ENCODE assay signal across 13 cellular contexts in genomic region chr6:124040655-124041054, GRCh38.
DNase-seq lines count a peak whose midpoint lies in the region; ATAC-seq and TF ChIP-seq lines count a peak whose summit lies in the region.
"Had no signal": no experiment of that assay in that cellular context is flagged by ENCODE, and none has a peak within 500 bp of the region (broad histone marks: within the 10 kb centered on the region; RNA-seq: fewer than 3 reads in every experiment).

No MANE protein-coding gene starts in this region.

- H3K4me2 ChIP-seq in PC-9 = peak overlapping the region; percentile 4; the same call in 1 of the 2 replicates
- H3K4me2 ChIP-seq: smooth muscle cell had no signal

- DNase-seq in PC-9 (no peak), right atrium auricular region (ENCODE audit: low spot score) (no peak), NCI-H2227 (lab: John Stamatoyannopoulos, UW; ENCODE audit: unreplicated experiment) (no peak)
- DNase-seq in stimulated activated CD4-positive, alpha-beta T cell treated with anti-CD3 and anti-CD28 coated beads, Interleukin-4, amount 100 ng/mL, for 24 hours = no peak
- DNase-seq: erythroblast, natural killer cell, NCI-H2081 treated with DMSO at 0.1 percent for 48 hours had no signal

- no peaks in the 10 kb centered on the region for H3K36me3 Mint-ChIP-seq in activated T-helper 17 cell treated with anti-CD3 and anti-CD28 coated beads, Interleukin-2, amount 50 U/mL, for 72 hours (ENCODE audit: low read depth)
- H3K36me3 Mint-ChIP-seq: natural killer cell; stimulated activated memory B cell treated with anti-CD40 and anti-IgM and Interleukin-4, amounts not matched to agents 10 μg/mL and 1 μg/mL and 100 μg/mL, for 72 hours had no signal

- ATAC-seq in GM18868 (IDR thresholded peaks at IDR 0.05; ENCODE audit: unreplicated experiment) = peak; percentile 75
- ATAC-seq in GM21717 (IDR thresholded peaks at IDR 0.05; ENCODE audit: unreplicated experiment) = peak; percentile 97
- peak; percentile 92 for ATAC-seq in HG03159 (IDR thresholded peaks at IDR 0.05; ENCODE audit: unreplicated experiment)
- no peak for ATAC-seq in activated T-helper 17 cell treated with anti-CD3 and anti-CD28 coated beads, Interleukin-2, amount 50 U/mL, for 72 hours (replicated peaks)
- ATAC-seq: stimulated activated memory B cell treated with anti-CD40 and anti-IgM and Interleukin-4, amounts not matched to agents 10 μg/mL and 1 μg/mL and 100 μg/mL, for 72 hours had no signal

- CTCF ChIA-PET in PC-9 (lab: Charles Lee) = no interaction called here

- POLR2A ChIA-PET in PC-9 (lab: Charles Lee; ENCODE audit: unreplicated experiment) = no interaction called here

- H3K4me1 Mint-ChIP-seq in activated T-helper 17 cell treated with anti-CD3 and anti-CD28 coated beads, Interleukin-2, amount 50 U/mL, for 72 hours = no peaks in the 10 kb centered on the region
- H3K4me1 Mint-ChIP-seq: natural killer cell; stimulated activated memory B cell treated with anti-CD40 and anti-IgM and Interleukin-4, amounts not matched to agents 10 μg/mL and 1 μg/mL and 100 μg/mL, for 72 hours had no signal

- BruUV-seq in PC-9 (replicated peaks; lab: Mats Ljungman, UMichigan) = no TSS peak

- no peak for TF ChIP-seq CTCF in PC-9 (conservative IDR thresholded peaks at IDR 0.05)
- TF ChIP-seq CTCF in right atrium auricular region (IDR thresholded peaks at IDR 0.05) = no peak

- H3K4me1 ChIP-seq in PC-9 (replicated peaks; ENCODE audit: insufficient read depth) = peaks cover 14% of the 10 kb centered on the region
- H3K4me1 ChIP-seq in right atrium auricular region = no peaks in the 10 kb centered on the region

- no peak overlapping the region for H3K4me3 Mint-ChIP-seq in activated T-helper 17 cell treated with anti-CD3 and anti-CD28 coated beads, Interleukin-2, amount 50 U/mL, for 72 hours
- H3K4me3 Mint-ChIP-seq: natural killer cell; stimulated activated memory B cell treated with anti-CD40 and anti-IgM and Interleukin-4, amounts not matched to agents 10 μg/mL and 1 μg/mL and 100 μg/mL, for 72 hours had no signal

- H3K9me3 ChIP-seq in PC-9 (ENCODE audit: insufficient read depth, low read depth) (no peaks in the 10 kb centered on the region; the same call in 1 of the 2 replicates), right atrium auricular region (no peaks in the 10 kb centered on the region)

- no peaks in the 10 kb centered on the region for H3K79me2 ChIP-seq in PC-9 (ENCODE audit: low read depth)

- H4K20me1 ChIP-seq in PC-9 (ENCODE audit: insufficient read depth) = no peaks in the 10 kb centered on the region

- H3K9me2 ChIP-seq in PC-9 (ENCODE audit: insufficient read depth) = no peaks in the 10 kb centered on the region

- intact Hi-C loops in PC-9 (cut with micrococcal nuclease; ENCODE audit: unreplicated experiment) = no loop called here

- H3K27me3 Mint-ChIP-seq in activated T-helper 17 cell treated with anti-CD3 and anti-CD28 coated beads, Interleukin-2, amount 50 U/mL, for 72 hours = no peaks in the 10 kb centered on the region
- H3K27me3 Mint-ChIP-seq: stimulated activated memory B cell treated with anti-CD40 and anti-IgM and Interleukin-4, amounts not matched to agents 10 μg/mL and 1 μg/mL and 100 μg/mL, for 72 hours had no signal

- H3K9me3 Mint-ChIP-seq in activated T-helper 17 cell treated with anti-CD3 and anti-CD28 coated beads, Interleukin-2, amount 50 U/mL, for 72 hours = peaks cover 6% of the 10 kb centered on the region

- no peaks in the 10 kb centered on the region for H3F3A ChIP-seq in PC-9 (ENCODE audit: insufficient read depth, low read depth)

- no peak overlapping the region for H3K27ac Mint-ChIP-seq in activated T-helper 17 cell treated with anti-CD3 and anti-CD28 coated beads, Interleukin-2, amount 50 U/mL, for 72 hours
- H3K27ac Mint-ChIP-seq: natural killer cell; stimulated activated memory B cell treated with anti-CD40 and anti-IgM and Interleukin-4, amounts not matched to agents 10 μg/mL and 1 μg/mL and 100 μg/mL, for 72 hours had no signal

- H3K27ac ChIP-seq in PC-9 = no peak overlapping the region
- H3K27ac ChIP-seq in right atrium auricular region = no peak overlapping the region

- H3K4me3 ChIP-seq in PC-9 = no peak overlapping the region
- H3K4me3 ChIP-seq in right atrium auricular region = no peak overlapping the region
- H3K4me3 ChIP-seq: smooth muscle cell had no signal

- H2AFZ ChIP-seq in PC-9 = no peak overlapping the region

- H3K36me3 ChIP-seq in PC-9 (ENCODE audit: low read depth) (no peaks in the 10 kb centered on the region), right atrium auricular region (no peaks in the 10 kb centered on the region)

- H3K27me3 ChIP-seq in PC-9 (ENCODE audit: insufficient read depth, low read depth) = no peaks in the 10 kb centered on the region
- H3K27me3 ChIP-seq in right atrium auricular region = no peaks in the 10 kb centered on the region
